24 cellular contexts compared by ENCODE assay signal in genomic region chr16:23848958-23849357, GRCh38. TPM values are rescaled to one million over a fixed set of nuclear protein-coding genes. Genes with fewer than 3 reads are reported as not detected.
A peak's percentile ranks its signal among the peaks of the same experiment; 100 is the strongest.
DNase-seq lines count a peak whose midpoint lies in the region; ATAC-seq lines count a peak whose summit lies in the region.
"Had no signal": no experiment of that assay in that cellular context is flagged by ENCODE, and none has a peak within 500 bp of the region (broad histone marks: within the 10 kb centered on the region; RNA-seq: fewer than 3 reads in every experiment).

No MANE protein-coding gene starts in this region.

- H3K27ac ChIP-seq in KOPT-K1 (ENCODE audit: low read depth, low read length, poor library complexity, severe bottlenecking) = peak overlapping the region; percentile 50
- no peak overlapping the region for H3K27ac ChIP-seq in SJCRH30
- H3K27ac ChIP-seq: adrenal gland, cardiac muscle cell, neural progenitor cell had no signal

- CTCF ChIA-PET in activated CD8-positive, alpha-beta memory T cell treated with anti-CD3 and anti-CD28 coated beads, Interleukin-2, amount 10 ng/mL, durations not matched to agents 7 days and 5 days (lab: Charles Lee) = interaction anchor here (0.7 to 1.5 kb wide), 6 partner anchors 12 to 48 kb away, joined by 3 to 5 read pairs (median 3); no protein-coding TSS in a partner anchor

- H3K27ac Mint-ChIP-seq in activated CD8-positive, alpha-beta memory T cell treated with anti-CD3 and anti-CD28 coated beads, Interleukin-2, amount 10 ng/mL, durations not matched to agents 7 days and 5 days = peak overlapping the region; percentile 78
- peak overlapping the region; percentile 66 for H3K27ac Mint-ChIP-seq in activated naive CD8-positive, alpha-beta T cell treated with anti-CD3 and anti-CD28 coated beads, Interleukin-2, amount 10 ng/mL, durations not matched to agents 7 days and 5 days
- H3K27ac Mint-ChIP-seq in stimulated activated memory B cell treated with anti-CD40 and anti-IgM and Interleukin-4, amounts not matched to agents 10 μg/mL and 1 μg/mL and 100 μg/mL, for 72 hours = peak overlapping the region; percentile 82
- H3K27ac Mint-ChIP-seq: H9, neural progenitor cell had no signal

- H3K4me1 ChIP-seq in SJCRH30 = no peaks in the 10 kb centered on the region
- H3K4me1 ChIP-seq: adrenal gland, neural progenitor cell had no signal

- H3K36me3 ChIP-seq in KOPT-K1 (ENCODE audit: insufficient read depth, low read length) = peaks cover 14% of the 10 kb centered on the region
- no peaks in the 10 kb centered on the region for H3K36me3 ChIP-seq in SJCRH30
- H3K36me3 ChIP-seq: adrenal gland, cardiac muscle cell, neural progenitor cell had no signal

- no peaks in the 10 kb centered on the region for H3K27me3 ChIP-seq in SJCRH30
- H3K27me3 ChIP-seq: adrenal gland, cardiac muscle cell, neural progenitor cell had no signal

- peak; percentile 38 for ATAC-seq in activated CD8-positive, alpha-beta memory T cell treated with anti-CD3 and anti-CD28 coated beads, Interleukin-2, amount 10 ng/mL, durations not matched to agents 7 days and 5 days
- ATAC-seq in activated naive CD8-positive, alpha-beta T cell treated with anti-CD3 and anti-CD28 coated beads, Interleukin-2, amount 10 ng/mL, durations not matched to agents 7 days and 5 days (ENCODE audit: low read depth) = peak; percentile 28
- no peak for ATAC-seq in stimulated activated memory B cell treated with anti-CD40 and anti-IgM and Interleukin-4, amounts not matched to agents 10 μg/mL and 1 μg/mL and 100 μg/mL, for 72 hours
- ATAC-seq: esophagus mucosa, left colon had no signal

- no peak overlapping the region for H3K4me3 ChIP-seq in SJCRH30
- H3K4me3 ChIP-seq: adrenal gland, cardiac muscle cell, neural progenitor cell had no signal

- DNase-seq in activated CD8-positive, alpha-beta memory T cell treated with anti-CD3 and anti-CD28 coated beads, Interleukin-2, amount 10 ng/mL, durations not matched to agents 7 days and 5 days = peak; percentile 55
- DNase-seq in activated CD8-positive, alpha-beta memory T cell treated with anti-CD3 and anti-CD28 coated beads, Interleukin-2, amount 50 U/mL, for 48 hours = no peak
- DNase-seq in activated naive CD8-positive, alpha-beta T cell treated with anti-CD3 and anti-CD28 coated beads, Interleukin-2, amount 10 ng/mL, durations not matched to agents 7 days and 5 days = no peak
- DNase-seq in SJCRH30 (no peak), SKM-1 treated with dmso at 0.1 percent for 144 hours (lab: John Stamatoyannopoulos, UW; ENCODE audit: unreplicated experiment) (no peak), NCI-H1930 (lab: John Stamatoyannopoulos, UW) (no peak)
- DNase-seq: activated CD4-positive, CD25-positive, alpha-beta regulatory T cell treated with anti-CD3 and anti-CD28 coated beads, Interleukin-2, amount 50 U/mL, for 72 hours; adrenal gland; DND-41; H9; Karpas-422; left colon; NCI-H1105 treated with DMSO at 0.1 percent for 48 hours; NCI-H2171; NCI-H748 treated with DMSO at 0.1 percent for 48 hours; SIG-M5; T1000; trophoblast cell had no signal

- no peaks in the 10 kb centered on the region for H3K27me3 Mint-ChIP-seq in activated CD8-positive, alpha-beta memory T cell treated with anti-CD3 and anti-CD28 coated beads, Interleukin-2, amount 10 ng/mL, durations not matched to agents 7 days and 5 days
- no peaks in the 10 kb centered on the region for H3K27me3 Mint-ChIP-seq in activated naive CD8-positive, alpha-beta T cell treated with anti-CD3 and anti-CD28 coated beads, Interleukin-2, amount 10 ng/mL, durations not matched to agents 7 days and 5 days
- no peaks in the 10 kb centered on the region for H3K27me3 Mint-ChIP-seq in stimulated activated memory B cell treated with anti-CD40 and anti-IgM and Interleukin-4, amounts not matched to agents 10 μg/mL and 1 μg/mL and 100 μg/mL, for 72 hours

- POLR2A ChIA-PET in activated naive CD8-positive, alpha-beta T cell treated with anti-CD3 and anti-CD28 coated beads, Interleukin-2, amount 10 ng/mL, durations not matched to agents 7 days and 5 days (lab: Charles Lee) = interaction anchor here (0.7 to 1.6 kb wide), 5 partner anchors 8 to 22 kb away, joined by 4 to 7 read pairs (median 5); no protein-coding TSS in a partner anchor

- H3K9me3 Mint-ChIP-seq in activated CD8-positive, alpha-beta memory T cell treated with anti-CD3 and anti-CD28 coated beads, Interleukin-2, amount 10 ng/mL, durations not matched to agents 7 days and 5 days (ENCODE audit: low read depth) = peaks cover 6% of the 10 kb centered on the region
- peaks cover 7% of the 10 kb centered on the region for H3K9me3 Mint-ChIP-seq in activated naive CD8-positive, alpha-beta T cell treated with anti-CD3 and anti-CD28 coated beads, Interleukin-2, amount 10 ng/mL, durations not matched to agents 7 days and 5 days
- H3K9me3 Mint-ChIP-seq in stimulated activated memory B cell treated with anti-CD40 and anti-IgM and Interleukin-4, amounts not matched to agents 10 μg/mL and 1 μg/mL and 100 μg/mL, for 72 hours = no peaks in the 10 kb centered on the region
- H3K9me3 Mint-ChIP-seq: H9, neural progenitor cell had no signal

- peak overlapping the region; percentile 12 for H3K4me3 Mint-ChIP-seq in activated CD8-positive, alpha-beta memory T cell treated with anti-CD3 and anti-CD28 coated beads, Interleukin-2, amount 10 ng/mL, durations not matched to agents 7 days and 5 days
- peak overlapping the region; percentile 41 for H3K4me3 Mint-ChIP-seq in activated naive CD8-positive, alpha-beta T cell treated with anti-CD3 and anti-CD28 coated beads, Interleukin-2, amount 10 ng/mL, durations not matched to agents 7 days and 5 days
- H3K4me3 Mint-ChIP-seq in stimulated activated memory B cell treated with anti-CD40 and anti-IgM and Interleukin-4, amounts not matched to agents 10 μg/mL and 1 μg/mL and 100 μg/mL, for 72 hours = peak overlapping the region; percentile 60
- H3K4me3 Mint-ChIP-seq: H9, neural progenitor cell had no signal

- H3K9me3 ChIP-seq in KOPT-K1 (ENCODE audit: insufficient read depth, low read length, poor library complexity, severe bottlenecking) = peaks cover 12% of the 10 kb centered on the region
- no peaks in the 10 kb centered on the region for H3K9me3 ChIP-seq in SJCRH30 (replicated peaks)
- H3K9me3 ChIP-seq: adrenal gland had no signal

- H3K4me1 Mint-ChIP-seq in activated CD8-positive, alpha-beta memory T cell treated with anti-CD3 and anti-CD28 coated beads, Interleukin-2, amount 10 ng/mL, durations not matched to agents 7 days and 5 days = peaks cover 86% of the 10 kb centered on the region
- H3K4me1 Mint-ChIP-seq in activated naive CD8-positive, alpha-beta T cell treated with anti-CD3 and anti-CD28 coated beads, Interleukin-2, amount 10 ng/mL, durations not matched to agents 7 days and 5 days = peaks cover 62% of the 10 kb centered on the region
- H3K4me1 Mint-ChIP-seq in stimulated activated memory B cell treated with anti-CD40 and anti-IgM and Interleukin-4, amounts not matched to agents 10 μg/mL and 1 μg/mL and 100 μg/mL, for 72 hours = peaks cover 96% of the 10 kb centered on the region
- H3K4me1 Mint-ChIP-seq: H9, neural progenitor cell had no signal

- peaks cover 63% of the 10 kb centered on the region for H3K36me3 Mint-ChIP-seq in activated CD8-positive, alpha-beta memory T cell treated with anti-CD3 and anti-CD28 coated beads, Interleukin-2, amount 10 ng/mL, durations not matched to agents 7 days and 5 days
- H3K36me3 Mint-ChIP-seq in activated naive CD8-positive, alpha-beta T cell treated with anti-CD3 and anti-CD28 coated beads, Interleukin-2, amount 10 ng/mL, durations not matched to agents 7 days and 5 days = peaks cover 57% of the 10 kb centered on the region
- H3K36me3 Mint-ChIP-seq in stimulated activated memory B cell treated with anti-CD40 and anti-IgM and Interleukin-4, amounts not matched to agents 10 μg/mL and 1 μg/mL and 100 μg/mL, for 72 hours = peaks cover 74% of the 10 kb centered on the region
- H3K36me3 Mint-ChIP-seq: neural progenitor cell had no signal

RNA-seq across cellular contexts. Expression of gene PRKCB, which starts 13.2 kb away (rescaled TPM):
- total RNA-seq in activated CD8-positive, alpha-beta memory T cell treated with anti-CD3 and anti-CD28 coated beads, Interleukin-2, amount 10 ng/mL, durations not matched to agents 7 days and 5 days = 100 to 1,000 TPM in 1 of 2 experiments, 10 to 100 TPM in 1; 98.5 to 125 TPM
- total RNA-seq in activated naive CD8-positive, alpha-beta T cell treated with anti-CD3 and anti-CD28 coated beads, Interleukin-2, amount 10 ng/mL, durations not matched to agents 7 days and 5 days = 100 to 1,000 TPM; 120 to 123 TPM
- total RNA-seq in SJCRH30 (2014; rRNA removed; shearing (Covaris generic)) = not detected in 2 replicates
- total RNA-seq: renal cortical epithelial cell had no signal

Comparison
In these comparisons a context has a peak if more than half of its experiments do, and no peak if none do; other contexts are left out.
1. RNA of gene PRKCB, which starts 13.2 kb away (total RNA-seq): 98.5 to 125 TPM in activated CD8-positive, alpha-beta memory T cell treated with anti-CD3 and anti-CD28 coated beads, Interleukin-2, amount 10 ng/mL, durations not matched to agents 7 days and 5 days and 120 to 123 TPM in activated naive CD8-positive, alpha-beta T cell treated with anti-CD3 and anti-CD28 coated beads, Interleukin-2, amount 10 ng/mL, durations not matched to agents 7 days and 5 days; not detected in SJCRH30; every median in the first group is over 10 times any median in the second.
2. Peak in every context shown above with its lines, with median percentiles within 50 percentile points of each other: H3K27ac Mint-ChIP-seq and H3K4me3 Mint-ChIP-seq.